ENCODE assay signal across 18 cellular contexts in the genomic region with DNA sequence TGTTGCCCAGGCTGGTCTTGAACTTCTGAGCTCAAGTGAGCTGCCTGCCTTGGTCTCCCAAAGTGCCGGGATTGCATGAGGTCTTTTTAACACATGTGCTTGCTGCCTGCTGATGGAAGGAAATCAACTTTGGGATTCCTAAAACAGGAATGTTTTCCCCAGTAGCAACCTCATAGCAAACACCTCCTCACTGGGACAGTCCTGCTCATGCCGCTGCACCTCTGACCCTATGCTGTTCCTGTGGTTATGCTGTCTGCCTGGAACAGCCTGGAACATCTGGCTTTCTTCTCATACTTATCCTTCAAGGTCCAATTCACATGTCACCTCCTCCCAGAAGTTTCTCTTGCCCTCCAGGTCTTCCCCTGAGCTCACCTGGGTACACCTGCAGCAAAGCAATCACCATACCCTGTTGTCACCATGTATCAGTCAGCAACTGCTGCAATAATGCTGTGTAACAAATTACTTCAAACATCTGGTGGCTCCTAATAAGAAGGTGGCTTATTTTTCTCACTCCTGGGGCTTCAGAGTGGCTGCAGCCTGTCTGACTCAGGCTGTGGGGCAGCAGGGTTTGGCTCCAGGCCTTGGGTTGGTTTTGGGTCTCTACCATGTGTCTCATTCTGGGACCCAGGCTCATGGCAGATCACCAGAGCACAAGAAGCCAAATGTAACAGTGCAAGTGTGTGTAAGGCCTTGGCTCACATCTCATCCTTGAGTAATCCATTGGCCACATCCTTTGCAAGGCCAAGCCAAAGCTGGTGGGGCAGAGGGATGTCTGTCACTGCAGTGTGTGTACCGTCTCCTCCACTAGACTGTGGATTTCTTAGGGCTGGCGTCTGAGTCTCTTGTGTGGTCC. TPM values are rescaled to one million over a fixed set of nuclear protein-coding genes. Genes with fewer than 3 reads are reported as not detected.
"Had no signal": no experiment of that assay in that cellular context is flagged by ENCODE, and none has a peak within 500 bp of the region (broad histone marks: within the 10 kb centered on the region; RNA-seq: fewer than 3 reads in every experiment).

No MANE protein-coding gene starts in this region.

- H3K36me3 ChIP-seq: suprapubic skin, upper lobe of left lung had no signal

- H3K4me3 ChIP-seq: coronary artery, suprapubic skin, upper lobe of left lung had no signal

- H3K4me1 Mint-ChIP-seq: activated B cell treated with CpG ODN at 0.5 μM for 24 hours, T-helper 17 cell had no signal

- FAIRE-seq: TTC549 had no signal

- H3K27ac ChIP-seq: foreskin keratinocyte, suprapubic skin, upper lobe of left lung had no signal

- H3K4me3 Mint-ChIP-seq: activated B cell treated with CpG ODN at 0.5 μM for 24 hours; activated naive CD8-positive, alpha-beta T cell treated with anti-CD3 and anti-CD28 coated beads, Interleukin-2, amount 10 ng/mL, durations not matched to agents 7 days and 5 days; activated T-cell treated with anti-CD3 and anti-CD28 coated beads, Interleukin-2, amount 50 U/mL, for 24 hours; natural killer cell treated with Interleukin-12 subunit alpha and Interleukin-12 subunit beta and Interleukin-15 and Interleukin-18, amount 100 ng/mL, for 72 hours; T-helper 17 cell had no signal

- DNase-seq: activated B cell treated with CpG ODN at 0.5 μM for 24 hours; activated gamma-delta T cell treated with Interleukin-2 at 50 U/mL for 16 hours; activated naive CD8-positive, alpha-beta T cell treated with anti-CD3 and anti-CD28 coated beads, Interleukin-2, amount 10 ng/mL, durations not matched to agents 7 days and 5 days; activated T-cell treated with anti-CD3 and anti-CD28 coated beads, Interleukin-2, amount 50 U/mL, for 24 hours; anterior cingulate cortex; caudate nucleus; effector memory CD4-positive, alpha-beta T cell; foreskin keratinocyte; occipital lobe; stimulated activated CD4-positive, alpha-beta T cell treated with anti-CD3 and anti-CD28 coated beads, Interleukin-12 subunit alpha, Interleukin-12 subunit beta, amount 100 ng/mL, for 4 hours; stimulated activated naive CD4-positive, alpha-beta T cell treated with Interleukin-2 at 50 U/mL for 16 hours; T-helper 17 cell; upper lobe of left lung had no signal

- H3K27ac Mint-ChIP-seq: activated B cell treated with CpG ODN at 0.5 μM for 24 hours; activated naive CD8-positive, alpha-beta T cell treated with anti-CD3 and anti-CD28 coated beads, Interleukin-2, amount 10 ng/mL, durations not matched to agents 7 days and 5 days; activated T-cell treated with anti-CD3 and anti-CD28 coated beads, Interleukin-2, amount 50 U/mL, for 24 hours; natural killer cell treated with Interleukin-12 subunit alpha and Interleukin-12 subunit beta and Interleukin-15 and Interleukin-18, amount 100 ng/mL, for 72 hours; T-helper 17 cell had no signal

- H3K27me3 ChIP-seq: suprapubic skin, upper lobe of left lung had no signal

- H3K9me3 Mint-ChIP-seq: activated T-cell treated with anti-CD3 and anti-CD28 coated beads, Interleukin-2, amount 50 U/mL, for 24 hours had no signal

- H3K27me3 Mint-ChIP-seq: activated B cell treated with CpG ODN at 0.5 μM for 24 hours; activated naive CD8-positive, alpha-beta T cell treated with anti-CD3 and anti-CD28 coated beads, Interleukin-2, amount 10 ng/mL, durations not matched to agents 7 days and 5 days; activated T-cell treated with anti-CD3 and anti-CD28 coated beads, Interleukin-2, amount 50 U/mL, for 24 hours; natural killer cell treated with Interleukin-12 subunit alpha and Interleukin-12 subunit beta and Interleukin-15 and Interleukin-18, amount 100 ng/mL, for 72 hours; T-helper 17 cell had no signal

- H3K9me3 ChIP-seq: suprapubic skin, upper lobe of left lung had no signal

- H3K36me3 Mint-ChIP-seq: activated naive CD8-positive, alpha-beta T cell treated with anti-CD3 and anti-CD28 coated beads, Interleukin-2, amount 10 ng/mL, durations not matched to agents 7 days and 5 days; natural killer cell treated with Interleukin-12 subunit alpha and Interleukin-12 subunit beta and Interleukin-15 and Interleukin-18, amount 100 ng/mL, for 72 hours had no signal

- H3K4me1 ChIP-seq: foreskin keratinocyte had no signal

RNA-seq across cellular contexts. Expression of a gene that starts 59.4 kb away (rescaled TPM):
- total RNA-seq: activated B cell treated with CpG ODN at 0.5 μM for 24 hours; activated naive CD8-positive, alpha-beta T cell treated with anti-CD3 and anti-CD28 coated beads, Interleukin-2, amount 10 ng/mL, durations not matched to agents 7 days and 5 days; pulmonary artery endothelial cell; T-helper 17 cell had no signal
